ENCODE assay signal across 29 cellular contexts in the genomic region with DNA sequence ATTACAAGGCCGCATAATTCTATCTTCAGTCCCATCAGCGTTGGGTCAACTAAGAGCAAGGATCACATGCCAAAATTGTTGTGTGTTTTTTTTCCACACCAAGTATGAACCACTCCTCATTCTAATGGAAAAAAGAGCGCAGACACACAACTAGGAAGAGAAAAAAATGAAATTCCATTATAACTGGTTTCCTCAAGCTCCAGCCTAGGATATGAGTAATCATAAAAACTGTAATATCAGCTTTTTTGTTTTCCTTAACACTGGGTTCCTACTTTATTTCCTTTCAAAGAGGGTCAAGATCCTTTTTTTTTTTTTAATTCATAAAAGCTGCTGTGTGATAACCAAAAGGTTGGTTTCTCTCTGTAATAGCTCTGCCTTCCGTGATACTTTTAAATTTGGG. TPM values are rescaled to one million over a fixed set of nuclear protein-coding genes. Genes with fewer than 3 reads are reported as not detected.
DNase-seq lines count a peak whose midpoint lies in the region; TF ChIP-seq lines count a peak whose summit lies in the region.
"Had no signal": no experiment of that assay in that cellular context is flagged by ENCODE, and none has a peak within 500 bp of the region (broad histone marks: within the 10 kb centered on the region; RNA-seq: fewer than 3 reads in every experiment).

No MANE protein-coding gene starts in this region.

- POLR2A ChIA-PET in PC-9 (lab: Charles Lee; ENCODE audit: unreplicated experiment), result no interaction called here

- H3K4me2 ChIP-seq in smooth muscle cell, result peak overlapping the region; percentile 21
- H3K4me2 ChIP-seq in PC-9, result no peak overlapping the region

- H4K20me1 ChIP-seq in smooth muscle cell (ENCODE audit: low read depth) (peaks cover 89% of the 10 kb centered on the region), PC-9 (ENCODE audit: insufficient read depth) (no peaks in the 10 kb centered on the region)

- H3K4me3 ChIP-seq in SK-N-MC, result no peak overlapping the region
- no peak overlapping the region for H3K4me3 ChIP-seq in smooth muscle cell
- no peak overlapping the region for H3K4me3 ChIP-seq in PC-9
- H3K4me3 ChIP-seq: cardiac muscle cell, HAP-1, lung had no signal

- no peak overlapping the region for H3K9ac ChIP-seq in SK-N-MC (ENCODE audit: insufficient read length)
- H3K9ac ChIP-seq in smooth muscle cell (ENCODE audit: low read depth), result no peak overlapping the region

- no peak overlapping the region for H3K4me3 Mint-ChIP-seq in dendritic cell treated with granulocyte-macrophage colony-stimulating factor and Interleukin-4, amounts not matched to agents 40 ng/mL and 50 ng/mL, for 4 days
- H3K4me3 Mint-ChIP-seq in mesothelial cell of epicardium, result no peak overlapping the region
- H3K4me3 Mint-ChIP-seq: endodermal cell had no signal

- H3K4me1 ChIP-seq in smooth muscle cell (ENCODE audit: low read depth) (peaks cover 14% of the 10 kb centered on the region), PC-9 (replicated peaks; ENCODE audit: insufficient read depth) (no peaks in the 10 kb centered on the region)
- H3K4me1 ChIP-seq: Caco-2 had no signal

- intact Hi-C loops in dendritic cell treated with granulocyte-macrophage colony-stimulating factor and Interleukin-4, amounts not matched to agents 40 ng/mL and 50 ng/mL, for 4 days (cut with micrococcal nuclease), result no loop called here
- intact Hi-C loops in PC-9 (cut with micrococcal nuclease; ENCODE audit: unreplicated experiment), result no loop called here

- DNase-seq in SK-N-MC (ENCODE audit: low read depth, low spot score), result no peak
- DNase-seq in mesothelial cell of epicardium (ENCODE audit: low spot score in 2 of 2, unreplicated experiment in 2 of 2), result no peak
- DNase-seq in smooth muscle cell (lab: John Stamatoyannopoulos, UW; ENCODE audit: unreplicated experiment), result no peak
- no peak for DNase-seq in HUDEP-2 (lab: John Stamatoyannopoulos, UW; ENCODE audit: unreplicated experiment in 76 of 76)
- no peak for DNase-seq in PC-9
- DNase-seq in hippocampal formation (lab: John Stamatoyannopoulos, UW), result no peak
- DNase-seq: activated CD4-positive, alpha-beta T cell treated with anti-CD3 and anti-CD28 coated beads, Interleukin-2, amount 50 U/mL, for 48 hours; activated naive CD4-positive, alpha-beta T cell treated with anti-CD3 and anti-CD28 coated beads, Interleukin-2, amount 50 U/mL, for 16 hours; amniotic stem cell; Caco-2; cortex of kidney; DMS79; endodermal cell; GF-D8; islet precursor cell; Kasumi-1; MV-4-11; NCI-H1436 treated with DMSO at 0.1 percent for 48 hours; NCI-H446; NCI-H82; stimulated activated CD4-positive, alpha-beta T cell treated with anti-CD3 and anti-CD28 coated beads, Interleukin-1b, Interleukin-23, amount 100 ng/mL, for 48 hours; stimulated activated CD8-positive, alpha-beta memory T cell treated with anti-CD3 and anti-CD28 coated beads, Interleukin-4, amount 100 ng/mL, for 48 hours; T-helper 1 cell; trophoblast cell had no signal

- TF ChIP-seq CTCF in mesothelial cell of epicardium (IDR thresholded peaks at IDR 0.05; ENCODE audit: unreplicated experiment) (no peak), smooth muscle cell (IDR thresholded peaks at IDR 0.05; ENCODE audit: borderline replicate concordance, insufficient read depth, poor library complexity, severe bottlenecking) (no peak), PC-9 (conservative IDR thresholded peaks at IDR 0.05) (no peak)

- H3K27me3 ChIP-seq in smooth muscle cell (ENCODE audit: low read depth) (no peaks in the 10 kb centered on the region), PC-9 (ENCODE audit: insufficient read depth, low read depth) (peaks cover 84% of the 10 kb centered on the region)
- H3K27me3 ChIP-seq: BLaER1 treated with 17β-estradiol and CSF1 and Interleukin-3, amounts not matched to agents 10 nM and 100 nM had no signal

- H3K9me2 ChIP-seq in PC-9 (ENCODE audit: insufficient read depth), result no peaks in the 10 kb centered on the region

- CTCF ChIA-PET in PC-9 (lab: Charles Lee), result no interaction called here

- peaks cover 98% of the 10 kb centered on the region for H3K79me2 ChIP-seq in smooth muscle cell (ENCODE audit: low read depth)
- H3K79me2 ChIP-seq in PC-9 (ENCODE audit: low read depth), result no peaks in the 10 kb centered on the region

- H3K27ac Mint-ChIP-seq in dendritic cell treated with granulocyte-macrophage colony-stimulating factor and Interleukin-4, amounts not matched to agents 40 ng/mL and 50 ng/mL, for 4 days, result peak overlapping the region; percentile 65
- peak overlapping the region; percentile 13 for H3K27ac Mint-ChIP-seq in mesothelial cell of epicardium
- H3K27ac Mint-ChIP-seq: endodermal cell had no signal

- 86% methylated on average over 4 of the region's 4 CpGs for WGBS in smooth muscle cell (ENCODE audit: low lambda C conversion rate)

- H3K27me3 Mint-ChIP-seq in dendritic cell treated with granulocyte-macrophage colony-stimulating factor and Interleukin-4, amounts not matched to agents 40 ng/mL and 50 ng/mL, for 4 days, result no peaks in the 10 kb centered on the region
- H3K27me3 Mint-ChIP-seq in mesothelial cell of epicardium (ENCODE audit: low read depth), result peaks cover 2% of the 10 kb centered on the region

- H3K9me3 ChIP-seq in SK-N-MC (ENCODE audit: low read depth, low read length) (no peaks in the 10 kb centered on the region), smooth muscle cell (replicated peaks; ENCODE audit: low read depth) (no peaks in the 10 kb centered on the region), PC-9 (ENCODE audit: insufficient read depth, low read depth) (no peaks in the 10 kb centered on the region; the same call in 1 of the 2 replicates)
- H3K9me3 ChIP-seq: BLaER1 treated with 17β-estradiol and CSF1 and Interleukin-3, amounts not matched to agents 10 nM and 100 nM; Caco-2; HAP-1 had no signal

- H3K27ac ChIP-seq in SK-N-MC (peak overlapping the region; percentile 70), smooth muscle cell (ENCODE audit: low read depth) (peak overlapping the region; percentile 60), PC-9 (no peak overlapping the region)
- H3K27ac ChIP-seq: cardiac muscle cell had no signal

- no TSS peak for BruUV-seq in PC-9 (replicated peaks; lab: Mats Ljungman, UMichigan)

- peaks cover 69% of the 10 kb centered on the region for H3K36me3 ChIP-seq in SK-N-MC (ENCODE audit: insufficient read depth, low read length)
- H3K36me3 ChIP-seq in smooth muscle cell (ENCODE audit: low read depth), result no peaks in the 10 kb centered on the region
- H3K36me3 ChIP-seq in PC-9 (ENCODE audit: low read depth), result no peaks in the 10 kb centered on the region
- H3K36me3 ChIP-seq: cardiac muscle cell, HAP-1 had no signal

- H3K9me3 Mint-ChIP-seq in dendritic cell treated with granulocyte-macrophage colony-stimulating factor and Interleukin-4, amounts not matched to agents 40 ng/mL and 50 ng/mL, for 4 days, result no peaks in the 10 kb centered on the region
- no peaks in the 10 kb centered on the region for H3K9me3 Mint-ChIP-seq in mesothelial cell of epicardium
- H3K9me3 Mint-ChIP-seq: endodermal cell had no signal

- H3K36me3 Mint-ChIP-seq in dendritic cell treated with granulocyte-macrophage colony-stimulating factor and Interleukin-4, amounts not matched to agents 40 ng/mL and 50 ng/mL, for 4 days (ENCODE audit: low read depth), result peaks cover 5% of the 10 kb centered on the region
- H3K36me3 Mint-ChIP-seq in mesothelial cell of epicardium, result no peaks in the 10 kb centered on the region

- peaks cover 49% of the 10 kb centered on the region for H3K4me1 Mint-ChIP-seq in dendritic cell treated with granulocyte-macrophage colony-stimulating factor and Interleukin-4, amounts not matched to agents 40 ng/mL and 50 ng/mL, for 4 days (ENCODE audit: low read depth)
- peaks cover 66% of the 10 kb centered on the region for H3K4me1 Mint-ChIP-seq in mesothelial cell of epicardium

- H2AFZ ChIP-seq in smooth muscle cell (ENCODE audit: low read depth), result no peak overlapping the region
- no peak overlapping the region for H2AFZ ChIP-seq in PC-9

- H3F3A ChIP-seq in smooth muscle cell (ENCODE audit: low read depth), result peaks cover 3% of the 10 kb centered on the region
- H3F3A ChIP-seq in PC-9 (ENCODE audit: insufficient read depth, low read depth), result no peaks in the 10 kb centered on the region

RNA-seq across cellular contexts. Expression of gene TSHZ3, which starts 19.4 kb away (rescaled TPM):
- total RNA-seq in mesothelial cell of epicardium (82.5 to 87.1 TPM (median 82.9 TPM) in 3 replicates), smooth muscle cell (19.6 and 23.7 TPM in 2 replicates), PC-9 (2021) (not detected in 2 replicates)
- 20.5 and 21.8 TPM in 2 replicates for polyA plus RNA-seq in smooth muscle cell
- total RNA-seq: Caco-2 had no signal

Comparison
In these comparisons a context has a peak if more than half of its experiments do, and no peak if none do; other contexts are left out.
1. RNA of gene TSHZ3, which starts 19.4 kb away (total RNA-seq): 82.5 to 87.1 TPM in mesothelial cell of epicardium and 19.6 to 23.7 TPM in smooth muscle cell; not detected in PC-9; every median in the first group is over 10 times any median in the second.